In the genomic region with DNA sequence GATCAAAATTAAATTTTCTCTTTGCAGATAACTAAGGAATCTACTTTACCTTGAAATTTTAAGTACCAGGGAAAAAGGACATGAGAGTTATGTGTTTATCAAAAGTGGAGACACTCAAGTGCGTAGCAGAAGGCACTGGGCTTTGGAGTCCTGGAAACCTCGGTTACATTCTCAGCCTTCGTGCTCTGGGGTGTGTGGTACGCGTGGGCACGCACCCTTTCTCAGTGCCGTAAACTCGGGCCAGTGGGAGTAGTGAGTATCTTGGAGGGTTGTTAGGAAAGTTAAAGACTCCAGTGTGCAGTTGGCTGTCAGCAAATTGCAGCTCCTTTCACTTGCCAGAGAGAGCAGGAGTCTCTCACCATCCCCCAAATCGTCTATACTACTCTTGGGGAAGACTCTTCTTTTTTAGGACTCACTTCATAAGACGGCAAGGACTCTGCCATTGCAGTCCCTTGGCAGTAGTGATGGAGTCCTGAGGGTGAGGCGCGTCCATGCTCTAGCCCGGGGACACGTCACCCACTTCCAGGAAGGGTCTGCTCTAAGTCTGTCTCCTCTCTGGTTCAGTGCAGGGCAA, we compare ENCODE assay signal across 16 cellular contexts.
DNase-seq lines count a peak whose midpoint lies in the region; ATAC-seq and TF ChIP-seq lines count a peak whose summit lies in the region.
"Had no signal": no experiment of that assay in that cellular context is flagged by ENCODE, and none has a peak within 500 bp of the region (broad histone marks: within the 10 kb centered on the region; RNA-seq: fewer than 3 reads in every experiment).

No MANE protein-coding gene starts in this region.

- H3K27ac Mint-ChIP-seq in CD8-positive, alpha-beta memory T cell, result peak overlapping the region in 3 of 8 donors; percentile 14 to 60 (median 32)
- peak overlapping the region; percentile 89 to 91 for H3K27ac Mint-ChIP-seq in natural killer cell
- H3K27ac Mint-ChIP-seq: activated CD4-positive, alpha-beta memory T cell treated with anti-CD3 and anti-CD28 coated beads, Interleukin-2, amount 10 ng/mL, durations not matched to agents 7 days and 5 days had no signal

- intact Hi-C loops in PC-3 (cut with micrococcal nuclease), result no loop called here
- intact Hi-C loops in natural killer cell (cut with micrococcal nuclease), result loop anchor here (5.0 kb wide), 1 partner anchor 1332 kb away; no protein-coding TSS in a partner anchor

- TF ChIP-seq CTCF in PC-3 (conservative IDR thresholded peaks at IDR 0.05; ENCODE audit: low read depth, low read length), result no peak
- TF ChIP-seq CTCF in natural killer cell (IDR thresholded peaks at IDR 0.05), result no peak

- no peaks in the 10 kb centered on the region for H4K20me1 ChIP-seq in PC-3 (ENCODE audit: low read length)

- ATAC-seq in PC-3 (no peak), natural killer cell (no peak)

- peaks cover 0 to 50% (median 11%) of the 10 kb centered on the region in 3 donors for H3K36me3 Mint-ChIP-seq in CD8-positive, alpha-beta memory T cell
- H3K36me3 Mint-ChIP-seq in natural killer cell, result no peaks in the 10 kb centered on the region

- peak overlapping the region; percentile 49 for H3K27ac ChIP-seq in CD8-positive, alpha-beta memory T cell (ENCODE audit: low read depth, low read length)
- peak overlapping the region; percentile 63 for H3K27ac ChIP-seq in PC-3 (ENCODE audit: low read length)
- H3K27ac ChIP-seq in duodenal mucosa (ENCODE audit: low read depth, low read length), result peak overlapping the region; percentile 71
- H3K27ac ChIP-seq: suprapubic skin had no signal

- no peak for DNase-seq in CD8-positive, alpha-beta memory T cell
- DNase-seq in PC-3, result no peak
- no peak for DNase-seq in natural killer cell
- no peak for DNase-seq in NCI-H2171 treated with DMSO at 0.1 percent for 48 hours (lab: John Stamatoyannopoulos, UW)
- no peak for DNase-seq in NK-92 treated with Interleukin-12 subunit alpha and Interleukin-12 subunit beta, amount 100 ng/mL, for 24 hours (lab: John Stamatoyannopoulos, UW)
- DNase-seq in DMS153 treated with DMSO at 0.1 percent for 48 hours (lab: John Stamatoyannopoulos, UW; ENCODE audit: unreplicated experiment), result no peak
- DNase-seq in Kasumi-1 (lab: John Stamatoyannopoulos, UW), result no peak
- DNase-seq: activated CD4-positive, alpha-beta memory T cell treated with anti-CD3 and anti-CD28 coated beads, Interleukin-2, amount 10 ng/mL, durations not matched to agents 7 days and 5 days; activated naive CD8-positive, alpha-beta T cell treated with anti-CD3 and anti-CD28 coated beads, Interleukin-2, amount 10 ng/mL, durations not matched to agents 7 days and 5 days; GDM1; naive B cell had no signal

- CTCF ChIA-PET in CD8-positive, alpha-beta memory T cell (lab: Charles Lee), result no interaction called here
- CTCF ChIA-PET in PC-3 (lab: Charles Lee), result no interaction called here

- POLR2A ChIA-PET in CD8-positive, alpha-beta memory T cell (lab: Charles Lee), result no interaction called here
- POLR2A ChIA-PET in PC-3 (lab: Charles Lee; ENCODE audit: unreplicated experiment), result no interaction called here

- no peaks in the 10 kb centered on the region for H3K9me3 ChIP-seq in CD8-positive, alpha-beta memory T cell (ENCODE audit: low read length)
- no peaks in the 10 kb centered on the region for H3K9me3 ChIP-seq in PC-3 (ENCODE audit: low read length)
- no peaks in the 10 kb centered on the region for H3K9me3 ChIP-seq in duodenal mucosa (ENCODE audit: control insufficient read depth in 1 of 2, low read length in 2 of 2)
- H3K9me3 ChIP-seq: suprapubic skin had no signal

- no peaks in the 10 kb centered on the region for H3K79me2 ChIP-seq in PC-3 (ENCODE audit: low read length)

- peaks cover 20 to 62% (median 29%) of the 10 kb centered on the region in 3 donors for H3K4me1 Mint-ChIP-seq in CD8-positive, alpha-beta memory T cell
- H3K4me1 Mint-ChIP-seq in natural killer cell, result peaks cover 45 to 48% of the 10 kb centered on the region in 2 donors

- H3K9me2 ChIP-seq in PC-3 (replicated peaks; ENCODE audit: low read length), result no peaks in the 10 kb centered on the region

- no peak overlapping the region for H2AFZ ChIP-seq in PC-3 (ENCODE audit: low read length)

- H3K9me3 Mint-ChIP-seq in CD8-positive, alpha-beta memory T cell, result no peaks in the 10 kb centered on the region
- no peaks in the 10 kb centered on the region for H3K9me3 Mint-ChIP-seq in natural killer cell
- H3K9me3 Mint-ChIP-seq: activated CD4-positive, alpha-beta memory T cell treated with anti-CD3 and anti-CD28 coated beads, Interleukin-2, amount 10 ng/mL, durations not matched to agents 7 days and 5 days; activated naive CD8-positive, alpha-beta T cell treated with anti-CD3 and anti-CD28 coated beads, Interleukin-2, amount 10 ng/mL, durations not matched to agents 7 days and 5 days; CD4-positive, CD25-positive, alpha-beta regulatory T cell; dendritic cell treated with granulocyte-macrophage colony-stimulating factor and Interleukin-4, amounts not matched to agents 40 ng/mL and 50 ng/mL, for 4 days; naive B cell had no signal

- H3K27me3 Mint-ChIP-seq in CD8-positive, alpha-beta memory T cell, result no peaks in the 10 kb centered on the region
- H3K27me3 Mint-ChIP-seq in natural killer cell (ENCODE audit: low read depth in 2 of 2), result no peaks in the 10 kb centered on the region
- H3K27me3 Mint-ChIP-seq: activated CD4-positive, alpha-beta memory T cell treated with anti-CD3 and anti-CD28 coated beads, Interleukin-2, amount 10 ng/mL, durations not matched to agents 7 days and 5 days; activated naive CD8-positive, alpha-beta T cell treated with anti-CD3 and anti-CD28 coated beads, Interleukin-2, amount 10 ng/mL, durations not matched to agents 7 days and 5 days; CD4-positive, CD25-positive, alpha-beta regulatory T cell; dendritic cell treated with granulocyte-macrophage colony-stimulating factor and Interleukin-4, amounts not matched to agents 40 ng/mL and 50 ng/mL, for 4 days; naive B cell had no signal

- no peaks in the 10 kb centered on the region for H3K27me3 ChIP-seq in CD8-positive, alpha-beta memory T cell (ENCODE audit: insufficient read depth, low read length, poor library complexity, severe bottlenecking)
- H3K27me3 ChIP-seq in PC-3 (ENCODE audit: low read length) (no peaks in the 10 kb centered on the region), duodenal mucosa (ENCODE audit: control insufficient read depth in 1 of 2, insufficient read depth in 2 of 2, low read length in 2 of 2) (no peaks in the 10 kb centered on the region)
- H3K27me3 ChIP-seq: suprapubic skin had no signal

- no TSS peak for BruUV-seq in PC-3 (replicated peaks; lab: Mats Ljungman, UMichigan)

- H3K36me3 ChIP-seq in CD8-positive, alpha-beta memory T cell (ENCODE audit: insufficient read depth, low read length), result no peaks in the 10 kb centered on the region
- H3K36me3 ChIP-seq in PC-3 (ENCODE audit: low read depth, low read length) (no peaks in the 10 kb centered on the region), duodenal mucosa (ENCODE audit: control insufficient read depth in 1 of 2, insufficient read depth in 2 of 2, low read length in 2 of 2) (peaks cover 0 to 9% of the 10 kb centered on the region in 2 donors)
- H3K36me3 ChIP-seq: suprapubic skin had no signal

- peak overlapping the region; percentile 60 for H3K4me2 ChIP-seq in PC-3 (ENCODE audit: low read length)

- H3K4me1 ChIP-seq in CD8-positive, alpha-beta memory T cell (ENCODE audit: insufficient read depth, low read length), result no peaks in the 10 kb centered on the region
- peaks cover 15% of the 10 kb centered on the region for H3K4me1 ChIP-seq in PC-3 (ENCODE audit: insufficient read depth, low read length)
- peaks cover 29 to 39% of the 10 kb centered on the region in 2 donors for H3K4me1 ChIP-seq in duodenal mucosa (ENCODE audit: control insufficient read depth in 1 of 2, insufficient read depth in 2 of 2, low read length in 2 of 2)

- H3F3A ChIP-seq in PC-3 (ENCODE audit: low read length, unreplicated experiment), result no peaks in the 10 kb centered on the region

- no peak overlapping the region for H3K4me3 Mint-ChIP-seq in CD8-positive, alpha-beta memory T cell
- peak overlapping the region; percentile 80 for H3K4me3 Mint-ChIP-seq in natural killer cell
- H3K4me3 Mint-ChIP-seq: activated CD4-positive, alpha-beta memory T cell treated with anti-CD3 and anti-CD28 coated beads, Interleukin-2, amount 10 ng/mL, durations not matched to agents 7 days and 5 days; activated naive CD8-positive, alpha-beta T cell treated with anti-CD3 and anti-CD28 coated beads, Interleukin-2, amount 10 ng/mL, durations not matched to agents 7 days and 5 days; CD4-positive, CD25-positive, alpha-beta regulatory T cell; dendritic cell treated with granulocyte-macrophage colony-stimulating factor and Interleukin-4, amounts not matched to agents 40 ng/mL and 50 ng/mL, for 4 days; naive B cell had no signal

- H3K9ac ChIP-seq in PC-3 (ENCODE audit: low read length) (no peak overlapping the region), duodenal mucosa (ENCODE audit: low read depth in 1 of 2, low read length in 2 of 2) (peak overlapping the region in 1 of 2 donors; percentile 1)

- H3K4me3 ChIP-seq in CD8-positive, alpha-beta memory T cell (ENCODE audit: low read length), result no peak overlapping the region
- H3K4me3 ChIP-seq in PC-3 (ENCODE audit: low read length) (no peak overlapping the region), duodenal mucosa (ENCODE audit: low read depth in 1 of 2, low read length in 2 of 2) (no peak overlapping the region)
- H3K4me3 ChIP-seq: skin epidermis, suprapubic skin had no signal
